ENCODE assay signal across 1 cellular context in the genomic region with DNA sequence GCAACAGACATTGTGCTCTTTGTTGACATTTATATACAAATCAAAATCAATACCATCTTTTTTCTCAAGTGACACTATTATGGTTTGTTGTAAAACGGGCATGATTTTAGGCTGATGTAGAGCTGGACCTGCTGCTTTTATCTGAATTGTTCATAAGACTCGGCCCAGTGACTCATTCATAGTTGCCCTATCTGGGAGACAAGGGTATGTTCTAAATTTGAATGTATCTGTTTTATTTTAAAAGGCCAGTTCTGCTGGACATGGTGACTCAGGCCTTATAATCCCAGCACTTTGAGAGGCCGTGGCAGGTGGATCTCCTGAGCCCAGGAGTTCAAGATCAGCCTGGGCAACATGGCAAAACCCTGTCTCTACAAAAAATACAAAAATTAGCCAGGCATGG.
A peak's percentile ranks its signal among the peaks of the same experiment; 100 is the strongest.
TF ChIP-seq lines count a peak whose summit lies in the region.

No MANE protein-coding gene starts in this region.

TF ChIP-seq in SK-N-SH, 30 proteins besides CTCF, POLR2A, EP300 and RAD21 (continued from another document):
- TF ChIP-seq, protein P1, sequence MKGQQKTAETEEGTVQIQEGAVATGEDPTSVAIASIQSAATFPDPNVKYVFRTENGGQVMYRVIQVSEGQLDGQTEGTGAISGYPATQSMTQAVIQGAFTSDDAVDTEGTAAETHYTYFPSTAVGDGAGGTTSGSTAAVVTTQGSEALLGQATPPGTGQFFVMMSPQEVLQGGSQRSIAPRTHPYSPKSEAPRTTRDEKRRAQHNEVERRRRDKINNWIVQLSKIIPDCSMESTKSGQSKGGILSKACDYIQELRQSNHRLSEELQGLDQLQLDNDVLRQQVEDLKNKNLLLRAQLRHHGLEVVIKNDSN (IDR thresholded peaks at IDR 0.05; ENCODE audit: borderline replicate concordance, low read depth) = no peak
- TF ChIP-seq SMC3 (IDR thresholded peaks at IDR 0.05; ENCODE audit: low read depth, low read length) = no peak
- peak; percentile 53; the same call in 1 of the 2 replicates for TF ChIP-seq TCF12 (IDR thresholded peaks at IDR 0.05)
- TF ChIP-seq, protein P2, sequence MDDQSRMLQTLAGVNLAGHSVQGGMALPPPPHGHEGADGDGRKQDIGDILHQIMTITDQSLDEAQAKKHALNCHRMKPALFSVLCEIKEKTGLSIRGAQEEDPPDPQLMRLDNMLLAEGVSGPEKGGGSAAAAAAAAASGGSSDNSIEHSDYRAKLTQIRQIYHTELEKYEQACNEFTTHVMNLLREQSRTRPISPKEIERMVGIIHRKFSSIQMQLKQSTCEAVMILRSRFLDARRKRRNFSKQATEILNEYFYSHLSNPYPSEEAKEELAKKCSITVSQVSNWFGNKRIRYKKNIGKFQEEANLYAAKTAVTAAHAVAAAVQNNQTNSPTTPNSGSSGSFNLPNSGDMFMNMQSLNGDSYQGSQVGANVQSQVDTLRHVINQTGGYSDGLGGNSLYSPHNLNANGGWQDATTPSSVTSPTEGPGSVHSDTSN (IDR thresholded peaks at IDR 0.05) = no peak
- TF ChIP-seq RCOR1 (IDR thresholded peaks at IDR 0.05; ENCODE audit: low read length) = no peak
- TF ChIP-seq FOXJ3 (CRISPR knock-in tag; IDR thresholded peaks at IDR 0.05) = no peak
